8 cellular contexts compared by ENCODE assay signal in the genomic region with DNA sequence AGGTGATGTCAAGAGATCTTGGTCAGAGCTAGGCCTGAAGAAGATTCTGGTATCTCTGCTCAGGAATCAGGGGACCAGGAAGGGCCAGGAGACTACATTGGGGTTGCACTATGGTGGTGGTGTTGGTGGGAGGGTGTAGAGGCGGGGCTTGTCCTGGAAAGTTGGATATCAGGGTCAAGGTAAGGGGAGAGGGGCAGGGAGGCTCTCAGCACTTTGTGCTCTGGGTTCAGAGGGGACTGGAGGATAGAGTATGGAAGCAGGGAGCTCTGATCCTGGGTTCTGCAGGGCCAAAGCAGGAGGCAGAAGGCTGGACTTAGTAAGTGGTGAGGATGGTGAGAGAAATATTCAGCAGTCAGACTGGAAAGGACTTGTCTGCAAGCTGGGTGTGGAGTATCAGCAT. TPM values are rescaled to one million over a fixed set of nuclear protein-coding genes. Genes with fewer than 3 reads are reported as not detected.
DNase-seq lines count a peak whose midpoint lies in the region; ATAC-seq, FAIRE-seq and TF ChIP-seq lines count a peak whose summit lies in the region.

No MANE protein-coding gene starts in this region.

- H3K4me1 Mint-ChIP-seq in dendritic cell treated with granulocyte-macrophage colony-stimulating factor and Interleukin-4, amounts not matched to agents 40 ng/mL and 50 ng/mL, for 4 days (ENCODE audit: low read depth) = peaks cover 70% of the 10 kb centered on the region
- H3K4me1 Mint-ChIP-seq in nephron = peaks cover 45% of the 10 kb centered on the region

- TF ChIP-seq POLR2A in H54 (IDR thresholded peaks at IDR 0.05; ENCODE audit: low read depth, low read length) = no peak

- H2AFZ ChIP-seq in Karpas-422 (ENCODE audit: low read length) = no peak overlapping the region

- H3K27ac ChIP-seq in Karpas-422 (ENCODE audit: low read length) = no peak overlapping the region

- peaks cover 49% of the 10 kb centered on the region for H3K36me3 Mint-ChIP-seq in dendritic cell treated with granulocyte-macrophage colony-stimulating factor and Interleukin-4, amounts not matched to agents 40 ng/mL and 50 ng/mL, for 4 days (ENCODE audit: low read depth)
- H3K36me3 Mint-ChIP-seq in nephron (ENCODE audit: low read depth) = peaks cover 17% of the 10 kb centered on the region

- peak overlapping the region; percentile 84 for H3K4me3 Mint-ChIP-seq in dendritic cell treated with granulocyte-macrophage colony-stimulating factor and Interleukin-4, amounts not matched to agents 40 ng/mL and 50 ng/mL, for 4 days
- peak overlapping the region; percentile 82 to 85 (median 82) for H3K4me3 Mint-ChIP-seq in nephron

- H3K4me3 ChIP-seq in AG09309 (ENCODE audit: control insufficient read depth, low read depth, low read length) (peak overlapping the region; percentile 66), Karpas-422 (ENCODE audit: low read length) (no peak overlapping the region; the same call in 1 of the 2 replicates)

- no peaks in the 10 kb centered on the region for H3K9me3 ChIP-seq in Karpas-422 (ENCODE audit: low read length)

- peaks cover 21% of the 10 kb centered on the region for H3K4me1 ChIP-seq in Karpas-422 (ENCODE audit: low read length)

- FAIRE-seq in H54 (lab: Jason Lieb, UNC) = no peak

- DNase-seq in AG09309 (ENCODE audit: low read depth) = no peak
- DNase-seq in Karpas-422 = no peak
- DNase-seq in SHP77 (lab: John Stamatoyannopoulos, UW) = no peak
- DNase-seq in H54 (ENCODE audit: insufficient read length, low spot score) = no peak
- DNase-seq in cerebellum (ENCODE audit: low spot score) = no peak

- H3K27ac Mint-ChIP-seq in dendritic cell treated with granulocyte-macrophage colony-stimulating factor and Interleukin-4, amounts not matched to agents 40 ng/mL and 50 ng/mL, for 4 days = peak overlapping the region; percentile 88
- peak overlapping the region in 1 of 3 experiments; percentile 18 for H3K27ac Mint-ChIP-seq in nephron

- H3K9me3 Mint-ChIP-seq in dendritic cell treated with granulocyte-macrophage colony-stimulating factor and Interleukin-4, amounts not matched to agents 40 ng/mL and 50 ng/mL, for 4 days = no peaks in the 10 kb centered on the region
- H3K9me3 Mint-ChIP-seq in nephron = no peaks in the 10 kb centered on the region

- peak overlapping the region; percentile 62 for H3K9ac ChIP-seq in Karpas-422 (ENCODE audit: low read length)

- no peaks in the 10 kb centered on the region for H3K9me2 ChIP-seq in Karpas-422 (replicated peaks; ENCODE audit: insufficient read depth, low read length)

- ATAC-seq in GM21447 (IDR thresholded peaks at IDR 0.05; ENCODE audit: unreplicated experiment) = no peak

- H4K20me1 ChIP-seq in Karpas-422 (ENCODE audit: insufficient read depth, low read depth, low read length) = peaks cover 10% of the 10 kb centered on the region; the same call in 1 of the 2 replicates

- intact Hi-C loops in dendritic cell treated with granulocyte-macrophage colony-stimulating factor and Interleukin-4, amounts not matched to agents 40 ng/mL and 50 ng/mL, for 4 days (cut with micrococcal nuclease) = no loop called here

- H3K79me2 ChIP-seq in Karpas-422 (ENCODE audit: low read length) = no peaks in the 10 kb centered on the region

- peak overlapping the region; percentile 63 for H3K4me2 ChIP-seq in Karpas-422 (ENCODE audit: low read depth, low read length, poor library complexity, severe bottlenecking)

- H3K36me3 ChIP-seq in Karpas-422 (ENCODE audit: insufficient read depth, low read length) = no peaks in the 10 kb centered on the region

- H3K27me3 ChIP-seq in Karpas-422 (ENCODE audit: low read length) = no peaks in the 10 kb centered on the region

- no peak for TF ChIP-seq CTCF in AG09309 (IDR thresholded peaks at IDR 0.05; ENCODE audit: control insufficient read depth, insufficient read depth, low read depth, low read length, missing control alignments)
- no peak for TF ChIP-seq CTCF in nephron (IDR thresholded peaks at IDR 0.05; ENCODE audit: unreplicated experiment in 3 of 3)

- peaks cover 75% of the 10 kb centered on the region for H3K27me3 Mint-ChIP-seq in dendritic cell treated with granulocyte-macrophage colony-stimulating factor and Interleukin-4, amounts not matched to agents 40 ng/mL and 50 ng/mL, for 4 days
- H3K27me3 Mint-ChIP-seq in nephron (ENCODE audit: low read depth) = peaks cover 79% of the 10 kb centered on the region

RNA-seq across cellular contexts. Expression of a gene that starts 3.0 kb away (rescaled TPM):
- total RNA-seq in Karpas-422 (2014; rRNA removed; shearing (Covaris generic); ENCODE audit: low replicate concordance) = 0.15 and 1.8 TPM in 2 replicates
- 8.3 TPM for total RNA-seq in cerebellum

RNA-seq across cellular contexts. Expression of a gene that starts 8.8 kb away (rescaled TPM):
- 12.4 and 15.2 TPM in 2 replicates for total RNA-seq in Karpas-422 (2014; rRNA removed; shearing (Covaris generic); ENCODE audit: low replicate concordance)
- 14.7 TPM for total RNA-seq in cerebellum

RNA-seq across cellular contexts. Expression of a gene that starts 10.4 kb away (rescaled TPM):
- 6.8 and 16.9 TPM in 2 replicates for total RNA-seq in Karpas-422 (2014; rRNA removed; shearing (Covaris generic); ENCODE audit: low replicate concordance)
- 86.7 TPM for total RNA-seq in cerebellum

RNA-seq across cellular contexts. Expression of a gene that starts 13.6 kb away (rescaled TPM):
- 2.6 and 14.6 TPM in 2 replicates for total RNA-seq in Karpas-422 (2014; rRNA removed; shearing (Covaris generic); ENCODE audit: low replicate concordance)
- 2.1 TPM for total RNA-seq in cerebellum

RNA-seq across cellular contexts. Expression of a gene that starts 13.6 kb away (rescaled TPM):
- total RNA-seq in Karpas-422 (2014; rRNA removed; shearing (Covaris generic); ENCODE audit: low replicate concordance) = 11.4 and 14.7 TPM in 2 replicates
- total RNA-seq in cerebellum = 1.5 TPM
